Comparison of ENCODE assay signal across 1 cellular context in the genomic region with DNA sequence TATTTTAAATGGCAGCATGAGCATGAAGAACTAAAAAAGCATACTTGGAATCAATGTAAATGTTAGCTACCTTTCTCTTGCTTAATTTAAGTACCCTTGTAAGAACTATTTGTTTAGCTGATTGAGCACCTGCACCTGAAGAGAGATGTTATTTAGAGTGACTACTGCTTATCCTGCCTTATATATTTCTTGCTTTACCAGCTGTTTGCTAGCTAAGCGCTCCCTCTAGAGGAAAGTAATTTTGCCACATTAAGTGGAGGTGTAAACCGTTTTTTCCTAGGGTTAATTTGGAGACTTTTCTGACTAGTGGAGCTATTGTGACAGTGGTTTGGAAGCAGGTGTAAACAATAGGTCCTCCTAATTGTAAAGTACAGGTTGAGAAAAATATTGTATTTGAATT.
TF ChIP-seq lines count a peak whose summit lies in the region.

No MANE protein-coding gene starts in this region.

TF ChIP-seq in SK-N-SH, 30 proteins besides CTCF, POLR2A, EP300 and RAD21:
- TF ChIP-seq EZH2phosphoT487 (IDR thresholded peaks at IDR 0.05; ENCODE audit: borderline replicate concordance, low read depth): no peak
- no peak for TF ChIP-seq YY1 (IDR thresholded peaks at IDR 0.05; ENCODE audit: low read depth)
- TF ChIP-seq FOXJ3 (CRISPR knock-in tag; IDR thresholded peaks at IDR 0.05): no peak
- TF ChIP-seq GABPA (IDR thresholded peaks at IDR 0.05; ENCODE audit: low read depth): no peak
- TF ChIP-seq MXI1 (IDR thresholded peaks at IDR 0.05; ENCODE audit: low read depth, low read length): no peak
- TF ChIP-seq NFIC (IDR thresholded peaks at IDR 0.05; ENCODE audit: borderline replicate concordance): no peak
- TF ChIP-seq, protein P1, sequence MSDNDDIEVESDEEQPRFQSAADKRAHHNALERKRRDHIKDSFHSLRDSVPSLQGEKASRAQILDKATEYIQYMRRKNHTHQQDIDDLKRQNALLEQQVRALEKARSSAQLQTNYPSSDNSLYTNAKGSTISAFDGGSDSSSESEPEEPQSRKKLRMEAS (IDR thresholded peaks at IDR 0.05; ENCODE audit: low read depth): no peak
- TF ChIP-seq, protein P2, sequence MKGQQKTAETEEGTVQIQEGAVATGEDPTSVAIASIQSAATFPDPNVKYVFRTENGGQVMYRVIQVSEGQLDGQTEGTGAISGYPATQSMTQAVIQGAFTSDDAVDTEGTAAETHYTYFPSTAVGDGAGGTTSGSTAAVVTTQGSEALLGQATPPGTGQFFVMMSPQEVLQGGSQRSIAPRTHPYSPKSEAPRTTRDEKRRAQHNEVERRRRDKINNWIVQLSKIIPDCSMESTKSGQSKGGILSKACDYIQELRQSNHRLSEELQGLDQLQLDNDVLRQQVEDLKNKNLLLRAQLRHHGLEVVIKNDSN (IDR thresholded peaks at IDR 0.05; ENCODE audit: borderline replicate concordance, low read depth): no peak
- TF ChIP-seq NRF1 (IDR thresholded peaks at IDR 0.05; ENCODE audit: low read depth, low read length): no peak
- no peak for TF ChIP-seq CHD2 (IDR thresholded peaks at IDR 0.05; ENCODE audit: low read length, partially characterized antibody)
- TF ChIP-seq, protein P3, sequence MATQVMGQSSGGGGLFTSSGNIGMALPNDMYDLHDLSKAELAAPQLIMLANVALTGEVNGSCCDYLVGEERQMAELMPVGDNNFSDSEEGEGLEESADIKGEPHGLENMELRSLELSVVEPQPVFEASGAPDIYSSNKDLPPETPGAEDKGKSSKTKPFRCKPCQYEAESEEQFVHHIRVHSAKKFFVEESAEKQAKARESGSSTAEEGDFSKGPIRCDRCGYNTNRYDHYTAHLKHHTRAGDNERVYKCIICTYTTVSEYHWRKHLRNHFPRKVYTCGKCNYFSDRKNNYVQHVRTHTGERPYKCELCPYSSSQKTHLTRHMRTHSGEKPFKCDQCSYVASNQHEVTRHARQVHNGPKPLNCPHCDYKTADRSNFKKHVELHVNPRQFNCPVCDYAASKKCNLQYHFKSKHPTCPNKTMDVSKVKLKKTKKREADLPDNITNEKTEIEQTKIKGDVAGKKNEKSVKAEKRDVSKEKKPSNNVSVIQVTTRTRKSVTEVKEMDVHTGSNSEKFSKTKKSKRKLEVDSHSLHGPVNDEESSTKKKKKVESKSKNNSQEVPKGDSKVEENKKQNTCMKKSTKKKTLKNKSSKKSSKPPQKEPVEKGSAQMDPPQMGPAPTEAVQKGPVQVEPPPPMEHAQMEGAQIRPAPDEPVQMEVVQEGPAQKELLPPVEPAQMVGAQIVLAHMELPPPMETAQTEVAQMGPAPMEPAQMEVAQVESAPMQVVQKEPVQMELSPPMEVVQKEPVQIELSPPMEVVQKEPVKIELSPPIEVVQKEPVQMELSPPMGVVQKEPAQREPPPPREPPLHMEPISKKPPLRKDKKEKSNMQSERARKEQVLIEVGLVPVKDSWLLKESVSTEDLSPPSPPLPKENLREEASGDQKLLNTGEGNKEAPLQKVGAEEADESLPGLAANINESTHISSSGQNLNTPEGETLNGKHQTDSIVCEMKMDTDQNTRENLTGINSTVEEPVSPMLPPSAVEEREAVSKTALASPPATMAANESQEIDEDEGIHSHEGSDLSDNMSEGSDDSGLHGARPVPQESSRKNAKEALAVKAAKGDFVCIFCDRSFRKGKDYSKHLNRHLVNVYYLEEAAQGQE (IDR thresholded peaks at IDR 0.05; ENCODE audit: low read depth, low read length): no peak
- TF ChIP-seq FOXM1 (IDR thresholded peaks at IDR 0.05; ENCODE audit: low read depth): no peak
- TF ChIP-seq TAF1 (IDR thresholded peaks at IDR 0.05; ENCODE audit: borderline replicate concordance, low read depth, low read length): no peak
- TF ChIP-seq USF2 (IDR thresholded peaks at IDR 0.05; ENCODE audit: borderline replicate concordance, low read depth, low read length): no peak
- TF ChIP-seq TCF12 (IDR thresholded peaks at IDR 0.05): no peak
- TF ChIP-seq SMC3 (IDR thresholded peaks at IDR 0.05; ENCODE audit: low read depth, low read length): no peak
- TF ChIP-seq, protein P4, sequence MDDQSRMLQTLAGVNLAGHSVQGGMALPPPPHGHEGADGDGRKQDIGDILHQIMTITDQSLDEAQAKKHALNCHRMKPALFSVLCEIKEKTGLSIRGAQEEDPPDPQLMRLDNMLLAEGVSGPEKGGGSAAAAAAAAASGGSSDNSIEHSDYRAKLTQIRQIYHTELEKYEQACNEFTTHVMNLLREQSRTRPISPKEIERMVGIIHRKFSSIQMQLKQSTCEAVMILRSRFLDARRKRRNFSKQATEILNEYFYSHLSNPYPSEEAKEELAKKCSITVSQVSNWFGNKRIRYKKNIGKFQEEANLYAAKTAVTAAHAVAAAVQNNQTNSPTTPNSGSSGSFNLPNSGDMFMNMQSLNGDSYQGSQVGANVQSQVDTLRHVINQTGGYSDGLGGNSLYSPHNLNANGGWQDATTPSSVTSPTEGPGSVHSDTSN (IDR thresholded peaks at IDR 0.05): no peak
